24 cellular contexts compared by ENCODE assay signal in genomic region chr7:188174-188573, GRCh38.
"Had no signal": no experiment of that assay in that cellular context is flagged by ENCODE, and none has a peak within 500 bp of the region (broad histone marks: within the 10 kb centered on the region; RNA-seq: fewer than 3 reads in every experiment).

No MANE protein-coding gene starts in this region.

- H3K36me3 Mint-ChIP-seq: memory B cell; natural killer cell; stimulated activated naive B cell treated with anti-CD40 and anti-IgM and Interleukin-4, amounts not matched to agents 10 μg/mL and 1 μg/mL and 100 μg/mL, for 72 hours had no signal

- H3K27ac Mint-ChIP-seq: effector memory CD8-positive, alpha-beta T cell; memory B cell; natural killer cell; stimulated activated naive B cell treated with anti-CD40 and anti-IgM and Interleukin-4, amounts not matched to agents 10 μg/mL and 1 μg/mL and 100 μg/mL, for 72 hours; stimulated activated naive CD8-positive, alpha-beta T cell treated with anti-CD3 and anti-CD28 coated beads, Interleukin-15, Interleukin-2, amounts not matched to agents 100 ng/mL and 50 ng/mL, for 24 hours had no signal

- H3K36me3 ChIP-seq: esophagus squamous epithelium, ovary, thoracic aorta, tibial nerve, upper lobe of left lung had no signal

- ATAC-seq: effector memory CD8-positive, alpha-beta T cell; left lobe of liver; natural killer cell; psoas muscle; right cardiac atrium; stimulated activated naive B cell treated with anti-CD40 and anti-IgM and Interleukin-4, amounts not matched to agents 10 μg/mL and 1 μg/mL and 100 μg/mL, for 72 hours had no signal

- DNase-seq: cortex of kidney; effector memory CD8-positive, alpha-beta T cell; erythroblast; esophagus squamous epithelium; foreskin melanocyte; head of caudate nucleus; kidney; natural killer cell; occipital lobe; ovary; posterior cingulate gyrus; psoas muscle; small intestine; stimulated activated CD4-positive, alpha-beta T cell treated with anti-CD3 and anti-CD28 coated beads, Interleukin-15, amount 100 ng/mL, for 24 hours; stimulated activated CD4-positive, alpha-beta T cell treated with anti-CD3 and anti-CD28 coated beads, Interleukin-2, amount 100 ng/mL, for 48 hours; stimulated activated naive B cell treated with anti-CD40 and anti-IgM and Interleukin-4, amounts not matched to agents 10 μg/mL and 1 μg/mL and 100 μg/mL, for 72 hours had no signal

- H3K27me3 ChIP-seq: ovary, tibial nerve had no signal

- H3K27ac ChIP-seq: esophagus squamous epithelium, ovary, thoracic aorta, tibial nerve, upper lobe of left lung had no signal

- H3K4me3 ChIP-seq: esophagus squamous epithelium, lung, ovary, psoas muscle, thoracic aorta, tibial nerve, upper lobe of left lung had no signal

- H3K9me3 ChIP-seq: esophagus squamous epithelium, ovary, psoas muscle, thoracic aorta, upper lobe of left lung had no signal

- H3K9me3 Mint-ChIP-seq: effector memory CD8-positive, alpha-beta T cell; memory B cell; natural killer cell; stimulated activated naive B cell treated with anti-CD40 and anti-IgM and Interleukin-4, amounts not matched to agents 10 μg/mL and 1 μg/mL and 100 μg/mL, for 72 hours; stimulated activated naive CD8-positive, alpha-beta T cell treated with anti-CD3 and anti-CD28 coated beads, Interleukin-15, Interleukin-2, amounts not matched to agents 100 ng/mL and 50 ng/mL, for 24 hours had no signal

- H3K4me3 Mint-ChIP-seq: effector memory CD8-positive, alpha-beta T cell; memory B cell; natural killer cell; stimulated activated naive B cell treated with anti-CD40 and anti-IgM and Interleukin-4, amounts not matched to agents 10 μg/mL and 1 μg/mL and 100 μg/mL, for 72 hours; stimulated activated naive CD8-positive, alpha-beta T cell treated with anti-CD3 and anti-CD28 coated beads, Interleukin-15, Interleukin-2, amounts not matched to agents 100 ng/mL and 50 ng/mL, for 24 hours had no signal
